Comparison of ENCODE assay signal across 8 cellular contexts in genomic region chr12:104064031-104064841, GRCh38. TPM values are rescaled to one million over a fixed set of nuclear protein-coding genes. Genes with fewer than 3 reads are reported as not detected.
DNase-seq lines count a peak whose midpoint lies in the region; ATAC-seq and TF ChIP-seq lines count a peak whose summit lies in the region.

TSS of gene HCFC2 (plus strand) at chr12:104064531. CDS start at chr12:104064561, 30 bp downstream.

- intact Hi-C loops in left colon (cut with DNase I, micrococcal nuclease), result loop anchor here in 1 of 2 donors (10.0 kb wide), 1 partner anchor 99 kb away; the partner anchor contains the start of gene TDG

- no peak for TF ChIP-seq CTCF in AG10803 (conservative IDR thresholded peaks at IDR 0.05; ENCODE audit: low read length)
- no peak for TF ChIP-seq CTCF in choroid plexus epithelial cell (conservative IDR thresholded peaks at IDR 0.05; ENCODE audit: low read depth, low read length)

- DNase-seq in AG10803 (ENCODE audit: low read depth), result peak; percentile 85
- peak; percentile 66 for DNase-seq in NCI-H345 treated with DMSO at 0.1 percent for 48 hours (lab: John Stamatoyannopoulos, UW; ENCODE audit: unreplicated experiment)
- peak; percentile 80 for DNase-seq in activated CD4-positive, alpha-beta T cell treated with anti-CD3 and anti-CD28 coated beads for 1 hour
- DNase-seq in choroid plexus epithelial cell (ENCODE audit: low read depth), result peak; percentile 82
- peak; percentile 92 to 94 for DNase-seq in left colon
- peak; percentile 77 to 86 for DNase-seq in stimulated activated CD4-positive, alpha-beta T cell treated with anti-CD3 and anti-CD28 coated beads, Interleukin-1b, Interleukin-23, amount 100 ng/mL, for 4 hours (ENCODE audit: low read depth in 2 of 2)

- ATAC-seq in GM19025 (IDR thresholded peaks at IDR 0.05; ENCODE audit: low read depth, unreplicated experiment) (peak; percentile 89), HG03280 (IDR thresholded peaks at IDR 0.05; ENCODE audit: unreplicated experiment) (peak; percentile 91), left colon (peak; percentile 98)

- H3K4me3 ChIP-seq in AG10803 (ENCODE audit: low read length) (peak within 1 kb of the TSS; percentile 96), choroid plexus epithelial cell (ENCODE audit: low read depth, low read length) (peak within 1 kb of the TSS; percentile 95)

RNA-seq across cellular contexts. Expression of gene HCFC2, which starts in this region (rescaled TPM):
- total RNA-seq in left colon, result 10 to 100 TPM; 10.7 to 14.0 TPM

Comparison
In these comparisons a context has a peak if more than half of its experiments do, and no peak if none do; other contexts are left out.
1. Peak in every context shown above with its lines: DNase-seq, ATAC-seq and H3K4me3 ChIP-seq.